In the genomic region with DNA sequence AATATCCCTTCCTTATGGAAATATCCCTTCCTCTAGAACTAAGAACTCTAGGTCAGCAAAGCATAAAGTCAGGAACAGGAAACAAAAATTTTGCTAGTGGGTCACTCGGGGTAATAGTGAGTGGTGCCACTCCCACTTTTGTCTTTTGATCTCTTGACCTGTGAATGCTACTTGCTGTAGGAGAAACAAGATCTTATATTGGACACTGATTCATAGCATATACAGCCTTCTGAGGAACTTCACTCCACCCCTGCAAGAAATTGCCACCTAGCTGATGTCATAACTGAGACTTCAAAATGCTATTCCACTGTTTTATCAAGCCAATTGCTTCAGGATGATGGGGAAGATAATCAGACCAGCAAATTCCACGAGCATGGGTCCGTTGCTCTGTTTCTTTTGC, we compare ENCODE assay signal across 21 cellular contexts. TPM values are rescaled to one million over a fixed set of nuclear protein-coding genes. Genes with fewer than 3 reads are reported as not detected.
DNase-seq lines count a peak whose midpoint lies in the region; ATAC-seq and TF ChIP-seq lines count a peak whose summit lies in the region.
"Had no signal": no experiment of that assay in that cellular context is flagged by ENCODE, and none has a peak within 500 bp of the region (broad histone marks: within the 10 kb centered on the region; RNA-seq: fewer than 3 reads in every experiment).

No MANE protein-coding gene starts in this region.

- ATAC-seq in effector memory CD8-positive, alpha-beta T cell (replicated peaks) = no peak
- ATAC-seq: GM23338 had no signal

- DNase-seq in colonic mucosa = no peak
- no peak for DNase-seq in esophagus squamous epithelium (lab: John Stamatoyannopoulos, UW)
- DNase-seq in effector memory CD8-positive, alpha-beta T cell = no peak
- DNase-seq in OCI-LY7 (ENCODE audit: low spot score) = no peak
- no peak for DNase-seq in HuH-7 (ENCODE audit: low spot score)
- DNase-seq in COR-L47 (lab: John Stamatoyannopoulos, UW) = no peak
- DNase-seq: 8988T; ACHN; CD4-positive, alpha-beta T cell; CD8-positive, alpha-beta memory T cell; DMS153; DND-41; H9 had no signal

- no peaks in the 10 kb centered on the region for H3K9me3 Mint-ChIP-seq in effector memory CD8-positive, alpha-beta T cell

- no peaks in the 10 kb centered on the region for H3K36me3 Mint-ChIP-seq in effector memory CD8-positive, alpha-beta T cell (ENCODE audit: insufficient read depth)
- H3K36me3 Mint-ChIP-seq: CD14-positive monocyte had no signal

- no peaks in the 10 kb centered on the region for H3K4me1 ChIP-seq in colonic mucosa
- peaks cover 0 to 5% (median 0%) of the 10 kb centered on the region in 3 donors for H3K4me1 ChIP-seq in esophagus squamous epithelium
- peaks cover 0 to 12% of the 10 kb centered on the region in 2 donors for H3K4me1 ChIP-seq in mucosa of rectum (ENCODE audit: control insufficient read depth in 2 of 2, insufficient read depth in 2 of 2, low read length in 2 of 2)
- no peaks in the 10 kb centered on the region for H3K4me1 ChIP-seq in OCI-LY7 (ENCODE audit: insufficient read depth, low read length, poor library complexity, severe bottlenecking)
- H3K4me1 ChIP-seq: A549; BE2C; BLaER1 treated with 17β-estradiol and CSF1 and Interleukin-3, amounts not matched to agents 10 nM and 100 nM had no signal

- CTCF ChIA-PET in OCI-LY7 (lab: Charles Lee; ENCODE audit: unreplicated experiment) = no interaction called here

- no peaks in the 10 kb centered on the region for H3K36me3 ChIP-seq in colonic mucosa
- no peaks in the 10 kb centered on the region for H3K36me3 ChIP-seq in esophagus squamous epithelium
- H3K36me3 ChIP-seq in mucosa of rectum (ENCODE audit: control insufficient read depth in 2 of 2, insufficient read depth in 2 of 2, low read length in 2 of 2) = no peaks in the 10 kb centered on the region
- no peaks in the 10 kb centered on the region for H3K36me3 ChIP-seq in OCI-LY7 (ENCODE audit: insufficient read depth, low read length)
- H3K36me3 ChIP-seq: BE2C; BLaER1 treated with 17β-estradiol and CSF1 and Interleukin-3, amounts not matched to agents 10 nM and 100 nM had no signal

- no peak overlapping the region for H3K9ac ChIP-seq in colonic mucosa (ENCODE audit: low read depth in 2 of 2, low read length in 2 of 2)
- H3K9ac ChIP-seq in mucosa of rectum (ENCODE audit: low read depth in 1 of 2, low read length in 2 of 2) = no peak overlapping the region
- H3K9ac ChIP-seq: BLaER1 treated with 17β-estradiol and CSF1 and Interleukin-3, amounts not matched to agents 10 nM and 100 nM had no signal

- no TSS peak for BruUV-seq in OCI-LY7 (replicated peaks; lab: Mats Ljungman, UMichigan)

- H2AFZ ChIP-seq in OCI-LY7 (ENCODE audit: low read length) = no peak overlapping the region
- H2AFZ ChIP-seq: GM23338 had no signal

- 69 to 83% methylated on average over 3 of the region's 3 CpGs for WGBS in esophagus squamous epithelium, 2 donors

- peak overlapping the region; percentile 1 for H3K27ac ChIP-seq in colonic mucosa
- peak overlapping the region in 3 of 4 donors; percentile 14 to 60 (median 42) for H3K27ac ChIP-seq in esophagus squamous epithelium
- H3K27ac ChIP-seq in mucosa of rectum (ENCODE audit: low read depth in 2 of 2, low read length in 2 of 2) = peak overlapping the region; percentile 32 to 63
- no peak overlapping the region for H3K27ac ChIP-seq in OCI-LY7 (ENCODE audit: low read depth, low read length, poor library complexity, severe bottlenecking)
- H3K27ac ChIP-seq: A549; BLaER1 treated with 17β-estradiol and CSF1 and Interleukin-3, amounts not matched to agents 10 nM and 100 nM had no signal

- H3K9me3 ChIP-seq in colonic mucosa (no peaks in the 10 kb centered on the region), esophagus squamous epithelium (no peaks in the 10 kb centered on the region), mucosa of rectum (ENCODE audit: control insufficient read depth in 2 of 2, low read length in 2 of 2) (no peaks in the 10 kb centered on the region), OCI-LY7 (ENCODE audit: low read length) (no peaks in the 10 kb centered on the region)
- H3K9me3 ChIP-seq: A549, BE2C had no signal

- no peaks in the 10 kb centered on the region for H3K9me2 ChIP-seq in OCI-LY7 (ENCODE audit: insufficient read depth, low read length)

- POLR2A ChIA-PET in OCI-LY7 (lab: Charles Lee) = no interaction called here

- H3K27me3 Mint-ChIP-seq in effector memory CD8-positive, alpha-beta T cell = peaks cover 19 to 25% of the 10 kb centered on the region in 2 donors

- TF ChIP-seq POLR2A in esophagus squamous epithelium (IDR thresholded peaks at IDR 0.05) = no peak

- no peaks in the 10 kb centered on the region for H4K20me1 ChIP-seq in OCI-LY7 (ENCODE audit: insufficient read depth, low read length)
- H4K20me1 ChIP-seq: BLaER1 treated with 17β-estradiol and CSF1 and Interleukin-3, amounts not matched to agents 10 nM and 100 nM had no signal

- intact Hi-C loops in colonic mucosa (cut with DNase I) (no loop called here), esophagus squamous epithelium (cut with DNase I) (no loop called here), OCI-LY7 (cut with micrococcal nuclease; ENCODE audit: unreplicated experiment) (no loop called here)

- no peak overlapping the region for H3K4me3 Mint-ChIP-seq in effector memory CD8-positive, alpha-beta T cell
- H3K4me3 Mint-ChIP-seq: CD14-positive monocyte; CD4-positive, alpha-beta T cell; CD8-positive, alpha-beta memory T cell; GM23338; H9 had no signal

- TF ChIP-seq CTCF in colonic mucosa (IDR thresholded peaks at IDR 0.05) = no peak
- TF ChIP-seq CTCF in esophagus squamous epithelium (IDR thresholded peaks at IDR 0.05) = no peak
- no peak for TF ChIP-seq CTCF in OCI-LY7 (conservative IDR thresholded peaks at IDR 0.05; ENCODE audit: low read length)

- H3K4me2 ChIP-seq in OCI-LY7 (ENCODE audit: low read length) = no peak overlapping the region
- H3K4me2 ChIP-seq: A549; BLaER1 treated with 17β-estradiol and CSF1 and Interleukin-3, amounts not matched to agents 10 nM and 100 nM; GM23338 had no signal

- H3K27me3 ChIP-seq in colonic mucosa = no peaks in the 10 kb centered on the region
- no peaks in the 10 kb centered on the region for H3K27me3 ChIP-seq in esophagus squamous epithelium
- H3K27me3 ChIP-seq in mucosa of rectum (ENCODE audit: control insufficient read depth in 2 of 2, insufficient read depth in 2 of 2, low read length in 2 of 2) = no peaks in the 10 kb centered on the region
- H3K27me3 ChIP-seq: BE2C; BLaER1 treated with 17β-estradiol and CSF1 and Interleukin-3, amounts not matched to agents 10 nM and 100 nM had no signal

- H3K4me1 Mint-ChIP-seq in effector memory CD8-positive, alpha-beta T cell (ENCODE audit: low read depth in 2 of 2) = peaks cover 4 to 5% of the 10 kb centered on the region in 2 donors

- no peaks in the 10 kb centered on the region for H3K79me2 ChIP-seq in OCI-LY7 (ENCODE audit: insufficient read depth, low read depth, low read length)

- H3K4me3 ChIP-seq in colonic mucosa (no peak overlapping the region), esophagus squamous epithelium (no peak overlapping the region), mucosa of rectum (ENCODE audit: low read length in 2 of 2) (no peak overlapping the region), OCI-LY7 (ENCODE audit: low read depth, low read length, poor library complexity, severe bottlenecking) (no peak overlapping the region)
- H3K4me3 ChIP-seq: A549; BLaER1 treated with 17β-estradiol and CSF1 and Interleukin-3, amounts not matched to agents 10 nM and 100 nM; GM12878; GM23338 had no signal

- H3K27ac Mint-ChIP-seq in effector memory CD8-positive, alpha-beta T cell = no peak overlapping the region
- H3K27ac Mint-ChIP-seq: CD14-positive monocyte; CD4-positive, alpha-beta T cell; CD8-positive, alpha-beta memory T cell; GM23338; H9 had no signal

RNA-seq across cellular contexts. Expression of a gene that starts 53.3 kb away (rescaled TPM):
- total RNA-seq in colonic mucosa (100 to 1,000 TPM; 148 to 191 TPM), esophagus squamous epithelium (100 to 1,000 TPM in 1 of 4 donors, 10 to 100 TPM in 3; 39.5 to 204 (median 56.5) TPM), OCI-LY7 (2022) (not detected in 2 replicates)
- not detected in 2 replicates for total RNA-seq in OCI-LY7 (2014; rRNA removed; shearing (Covaris generic))
- total RNA-seq: CD4-positive, alpha-beta T cell; H4; H9 had no signal

Comparison
In these comparisons a context has a peak if more than half of its experiments do, and no peak if none do; other contexts are left out.
1. RNA of a gene that starts 53.3 kb away (total RNA-seq): 148 to 191 TPM in colonic mucosa and 39.5 to 204 TPM in esophagus squamous epithelium; not detected in OCI-LY7; every median in the first group is over 10 times any median in the second.